ENCODE assay signal across 11 cellular contexts in genomic region chr11:27215471-27216267, GRCh38.
DNase-seq lines count a peak whose midpoint lies in the region; TF ChIP-seq lines count a peak whose summit lies in the region.
"Had no signal": no experiment of that assay in that cellular context is flagged by ENCODE, and none has a peak within 500 bp of the region (broad histone marks: within the 10 kb centered on the region; RNA-seq: fewer than 3 reads in every experiment).

No MANE protein-coding gene starts in this region.

- DNase-seq in DMS53 treated with DMSO at 0.1 percent for 48 hours (lab: John Stamatoyannopoulos, UW; ENCODE audit: unreplicated experiment) = peak; percentile 62
- peak; percentile 36 for DNase-seq in NCI-H510A treated with DMSO at 0.1 percent for 48 hours (lab: John Stamatoyannopoulos, UW)
- DNase-seq in glutamatergic neuron = no peak
- DNase-seq in ovary = peak; percentile 39 to 63 (median 59)
- DNase-seq in CD1c-positive myeloid dendritic cell (ENCODE audit: extremely low spot score) = no peak
- DNase-seq in SHP77 treated with DMSO at 0.1 percent for 48 hours (lab: John Stamatoyannopoulos, UW) = no peak
- no peak for DNase-seq in RPMI8226
- DNase-seq in stimulated activated CD4-positive, alpha-beta T cell treated with anti-CD3 and anti-CD28 coated beads, Interleukin-2, amount 100 ng/mL, for 24 hours = no peak
- DNase-seq: KG1 had no signal

- TF ChIP-seq CTCF in glutamatergic neuron (IDR thresholded peaks at IDR 0.05; ENCODE audit: partially characterized antibody, unreplicated experiment) (no peak), ovary (IDR thresholded peaks at IDR 0.05) (no peak)

- no peak overlapping the region for H3K4me3 Mint-ChIP-seq in glutamatergic neuron (ENCODE audit: unreplicated experiment)
- H3K4me3 Mint-ChIP-seq: activated T-helper 1 cell treated with anti-CD3 and anti-CD28 coated beads, Interleukin-12 subunit alpha, Interleukin-12 subunit beta, Interleukin-2, Interleukin-4 antibody, amounts not matched to agents 30 ng/mL and 10 ng/mL and 1 ng/mL, durations not matched to agents 14 hours and 24 hours and 36 hours had no signal

- TF ChIP-seq EP300 in ovary (IDR thresholded peaks at IDR 0.05) = no peak

- H3K27me3 ChIP-seq in ovary = no peaks in the 10 kb centered on the region

- H3K9me3 Mint-ChIP-seq in glutamatergic neuron (ENCODE audit: unreplicated experiment) = peaks cover 5% of the 10 kb centered on the region
- H3K9me3 Mint-ChIP-seq: activated T-helper 1 cell treated with anti-CD3 and anti-CD28 coated beads, Interleukin-12 subunit alpha, Interleukin-12 subunit beta, Interleukin-2, Interleukin-4 antibody, amounts not matched to agents 30 ng/mL and 10 ng/mL and 1 ng/mL, durations not matched to agents 14 hours and 24 hours and 36 hours had no signal

- H3K4me3 ChIP-seq in ovary = no peak overlapping the region
- H3K4me3 ChIP-seq: dorsolateral prefrontal cortex had no signal

- WGBS in ovary, 3 donors = 67 to 69% (median 68%) methylated on average over 6 of the region's 6 CpGs

- H3K36me3 ChIP-seq in ovary = no peaks in the 10 kb centered on the region

- no peaks in the 10 kb centered on the region for H3K36me3 Mint-ChIP-seq in glutamatergic neuron (ENCODE audit: unreplicated experiment)

- H3K9me3 ChIP-seq in ovary = no peaks in the 10 kb centered on the region

- peaks cover 17% of the 10 kb centered on the region for H3K4me1 Mint-ChIP-seq in glutamatergic neuron (ENCODE audit: low read depth, unreplicated experiment)

- intact Hi-C loops in ovary (cut with DNase I) = no loop called here

- H3K27ac Mint-ChIP-seq in glutamatergic neuron (ENCODE audit: unreplicated experiment) = peak overlapping the region; percentile 69
- H3K27ac Mint-ChIP-seq: activated T-helper 1 cell treated with anti-CD3 and anti-CD28 coated beads, Interleukin-12 subunit alpha, Interleukin-12 subunit beta, Interleukin-2, Interleukin-4 antibody, amounts not matched to agents 30 ng/mL and 10 ng/mL and 1 ng/mL, durations not matched to agents 14 hours and 24 hours and 36 hours had no signal

- no peaks in the 10 kb centered on the region for H3K27me3 Mint-ChIP-seq in glutamatergic neuron (ENCODE audit: unreplicated experiment)

- no peak for TF ChIP-seq POLR2A in ovary (IDR thresholded peaks at IDR 0.05)

- peak overlapping the region in 1 of 2 donors; percentile 65 for H3K27ac ChIP-seq in ovary
- H3K27ac ChIP-seq: dorsolateral prefrontal cortex had no signal

- peaks cover 33% of the 10 kb centered on the region for H3K4me1 ChIP-seq in ovary (ENCODE audit: insufficient read depth)

Comparison
In these comparisons a context has a peak if more than half of its experiments do, and no peak if none do; other contexts are left out.
1. DNase-seq: peak in DMS53 treated with DMSO at 0.1 percent for 48 hours (single experiment), NCI-H510A treated with DMSO at 0.1 percent for 48 hours (single experiment) and ovary (5 of 5); none in glutamatergic neuron (single experiment), CD1c-positive myeloid dendritic cell (single experiment), SHP77 treated with DMSO at 0.1 percent for 48 hours (single experiment), RPMI8226 (single experiment) and stimulated activated CD4-positive, alpha-beta T cell treated with anti-CD3 and anti-CD28 coated beads, Interleukin-2, amount 100 ng/mL, for 24 hours (0 of 2).